ENCODE assay signal across 20 cellular contexts in the genomic region with DNA sequence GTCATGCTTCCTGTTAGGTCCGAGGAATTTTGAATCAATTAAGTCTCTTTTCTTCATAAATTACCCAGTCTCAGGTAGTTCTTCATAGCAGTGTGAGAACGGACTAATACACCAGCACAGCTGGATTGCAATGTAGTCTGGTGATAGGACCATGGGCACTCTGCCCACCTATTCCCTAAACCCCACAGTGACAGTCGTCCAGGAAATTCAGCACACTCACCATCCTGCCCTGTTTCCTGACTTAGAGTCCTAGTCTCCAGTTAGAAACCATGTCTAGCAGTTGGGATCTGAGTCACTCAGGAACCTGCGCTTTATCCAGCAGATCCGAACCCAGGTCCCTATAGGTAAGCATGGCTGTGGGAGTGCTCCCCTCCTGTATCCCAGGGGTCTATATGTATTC.
"Had no signal": no experiment of that assay in that cellular context is flagged by ENCODE, and none has a peak within 500 bp of the region (broad histone marks: within the 10 kb centered on the region; RNA-seq: fewer than 3 reads in every experiment).

No MANE protein-coding gene starts in this region.

- H3K36me3 Mint-ChIP-seq: natural killer cell had no signal

- H3K27ac ChIP-seq: heart right ventricle, neural progenitor cell, ovary, suprapubic skin, thyroid gland, upper lobe of left lung, uterus had no signal

- H3K9me3 Mint-ChIP-seq: effector memory CD8-positive, alpha-beta T cell; natural killer cell had no signal

- H3K4me1 Mint-ChIP-seq: mesothelial cell of epicardium had no signal

- H3K9me3 ChIP-seq: ovary, suprapubic skin, thyroid gland, upper lobe of left lung, uterus had no signal

- H3K4me3 ChIP-seq: heart right ventricle, neural progenitor cell, ovary, suprapubic skin, thyroid gland, upper lobe of left lung, uterus had no signal

- H3K9ac ChIP-seq: neural progenitor cell had no signal

- H3K36me3 ChIP-seq: heart right ventricle, neural progenitor cell, ovary, suprapubic skin, thyroid gland, upper lobe of left lung, uterus had no signal

- H3K4me3 Mint-ChIP-seq: effector memory CD8-positive, alpha-beta T cell; mesothelial cell of epicardium; natural killer cell; neural progenitor cell had no signal

- H3K4me1 ChIP-seq: suprapubic skin, thyroid gland, uterus had no signal

- DNase-seq: cortex of kidney; effector memory CD8-positive, alpha-beta T cell; heart right ventricle; hypothalamus; natural killer cell; nucleus accumbens; ovary; right cardiac atrium; small intestine; stimulated activated CD4-positive, alpha-beta T cell treated with anti-CD3 and anti-CD28 coated beads, Interleukin-12 subunit alpha, Interleukin-12 subunit beta, amount 100 ng/mL, for 4 hours; stimulated activated naive CD4-positive, alpha-beta T cell treated with Interleukin-2 at 50 U/mL for 16 hours; thyroid gland; upper lobe of left lung; uterus had no signal

- H3K27ac Mint-ChIP-seq: effector memory CD8-positive, alpha-beta T cell; mesothelial cell of epicardium; natural killer cell; neural progenitor cell; progenitor cell of endocrine pancreas had no signal

- ATAC-seq: effector memory CD8-positive, alpha-beta T cell; esophagus mucosa; heart right ventricle; left lobe of liver; natural killer cell; right cardiac atrium had no signal

- H3K27me3 ChIP-seq: heart right ventricle, ovary, suprapubic skin, thyroid gland, upper lobe of left lung, uterus had no signal
